In the genomic region with DNA sequence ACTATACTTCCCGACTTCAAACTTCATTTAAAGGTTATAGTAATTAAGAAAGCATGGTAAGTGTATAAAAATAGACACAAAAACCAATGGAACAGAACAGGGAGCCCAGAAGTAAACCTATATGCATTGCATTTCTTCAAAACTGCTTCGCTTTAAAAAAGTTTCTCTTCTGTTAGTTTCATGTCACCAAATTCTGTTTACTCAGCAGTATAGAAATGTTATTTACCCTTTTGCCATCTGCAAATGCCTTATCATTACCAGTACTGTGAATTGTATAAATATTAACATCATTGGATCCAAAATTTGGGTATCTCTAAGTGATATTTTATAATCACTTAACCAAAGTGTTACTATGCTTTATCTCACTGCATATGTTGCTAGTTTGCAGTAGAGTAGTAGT, we compare ENCODE assay signal across 2 cellular contexts.
TF ChIP-seq lines count a peak whose summit lies in the region.

No MANE protein-coding gene starts in this region.

TF ChIP-seq in HepG2, 621 proteins besides CTCF, POLR2A, EP300 and RAD21:
- TF ChIP-seq MAFK (conservative IDR thresholded peaks at IDR 0.05 in 1 of 2, IDR thresholded peaks at IDR 0.05 in 1 of 2; ENCODE audit: low read length in 2 of 2) (peak; percentile 80 to 89), HNRNPK (IDR thresholded peaks at IDR 0.05; ENCODE audit: low read depth, low read length, poor library complexity, severe bottlenecking) (no peak), MAFF (IDR thresholded peaks at IDR 0.05; ENCODE audit: low read depth, low read length) (peak; percentile 83)

TF ChIP-seq in K562, 482 proteins besides CTCF, POLR2A, EP300 and RAD21:
- TF ChIP-seq C11orf30 (IDR thresholded peaks at IDR 0.05; ENCODE audit: low read depth) (peak; percentile 34; the same call in 1 of the 2 replicates), MAFK (IDR thresholded peaks at IDR 0.05; ENCODE audit: low read length) (peak; percentile 26; the same call in 1 of the 2 replicates), ZNF316 (IDR thresholded peaks at IDR 0.05) (peak; percentile 79), MAFF (IDR thresholded peaks at IDR 0.05; ENCODE audit: low read length) (peak; percentile 57), POLR3A (IDR thresholded peaks at IDR 0.05; ENCODE audit: borderline replicate concordance, extremely low read depth, insufficient read depth, insufficient read length) (no peak), MAFG (tag; conservative IDR thresholded peaks at IDR 0.05) (peak; percentile 62)
- TF ChIP-seq, protein P1, sequence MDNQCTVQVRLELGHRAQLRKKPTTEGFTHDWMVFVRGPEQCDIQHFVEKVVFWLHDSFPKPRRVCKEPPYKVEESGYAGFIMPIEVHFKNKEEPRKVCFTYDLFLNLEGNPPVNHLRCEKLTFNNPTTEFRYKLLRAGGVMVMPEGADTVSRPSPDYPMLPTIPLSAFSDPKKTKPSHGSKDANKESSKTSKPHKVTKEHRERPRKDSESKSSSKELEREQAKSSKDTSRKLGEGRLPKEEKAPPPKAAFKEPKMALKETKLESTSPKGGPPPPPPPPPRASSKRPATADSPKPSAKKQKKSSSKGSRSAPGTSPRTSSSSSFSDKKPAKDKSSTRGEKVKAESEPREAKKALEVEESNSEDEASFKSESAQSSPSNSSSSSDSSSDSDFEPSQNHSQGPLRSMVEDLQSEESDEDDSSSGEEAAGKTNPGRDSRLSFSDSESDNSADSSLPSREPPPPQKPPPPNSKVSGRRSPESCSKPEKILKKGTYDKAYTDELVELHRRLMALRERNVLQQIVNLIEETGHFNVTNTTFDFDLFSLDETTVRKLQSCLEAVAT (IDR thresholded peaks at IDR 0.05): no peak
